In genomic region chr6:42195415-42195814, GRCh38 we compare ENCODE assay signal across 28 cellular contexts. TPM values are rescaled to one million over a fixed set of nuclear protein-coding genes. Genes with fewer than 3 reads are reported as not detected.
A peak's percentile ranks its signal among the peaks of the same experiment; 100 is the strongest.
DNase-seq lines count a peak whose midpoint lies in the region; ATAC-seq, FAIRE-seq and TF ChIP-seq lines count a peak whose summit lies in the region.
"Had no signal": no experiment of that assay in that cellular context is flagged by ENCODE, and none has a peak within 500 bp of the region (broad histone marks: within the 10 kb centered on the region; RNA-seq: fewer than 3 reads in every experiment).

No MANE protein-coding gene starts in this region.

- H3K4me1 Mint-ChIP-seq in CD14-positive monocyte: no peaks in the 10 kb centered on the region

- H3K79me2 ChIP-seq in OCI-LY3 (ENCODE audit: low read length) (no peaks in the 10 kb centered on the region), K562 (ENCODE audit: control insufficient read depth, insufficient read depth, low read length) (no peaks in the 10 kb centered on the region)

- H3K9ac ChIP-seq in OCI-LY3 (ENCODE audit: low read length): no peak overlapping the region
- H3K9ac ChIP-seq in K562 (ENCODE audit: insufficient read depth in 1 of 2, low read depth in 2 of 2, low read length in 2 of 2): no peak overlapping the region

- in situ Hi-C loops in K562 (cut with MboI): no loop called here

- no peak for TF ChIP-seq CTCF in OCI-LY3 (IDR thresholded peaks at IDR 0.05; ENCODE audit: low read depth, low read length)
- no peak for TF ChIP-seq CTCF in K562 (IDR thresholded peaks at IDR 0.05 in 2 of 3, conservative IDR thresholded peaks at IDR 0.05 in 1 of 3; ENCODE audit: insufficient read depth in 2 of 3, low read depth in 1 of 3, low read length in 3 of 3)
- TF ChIP-seq CTCF in CD14-positive monocyte (IDR thresholded peaks at IDR 0.05): no peak

- peak overlapping the region in 1 of 7 donors; percentile 31 for H3K27ac Mint-ChIP-seq in CD14-positive monocyte
- H3K27ac Mint-ChIP-seq: CD4-positive, alpha-beta T cell; T-helper 1 cell treated with Interleukin-12 subunit alpha and Interleukin-12 subunit beta and Interleukin-4 antibody, amounts not matched to agents 30 μg/mL and 1 μg/mL, for 36 hours had no signal

- no peaks in the 10 kb centered on the region for H4K20me1 ChIP-seq in OCI-LY3 (ENCODE audit: insufficient read depth, low read length)
- no peaks in the 10 kb centered on the region for H4K20me1 ChIP-seq in K562 (replicated peaks; ENCODE audit: control insufficient read depth, insufficient read depth, low read length)

- no peak for ATAC-seq in K562
- no peak for ATAC-seq in HG03025 (IDR thresholded peaks at IDR 0.05; ENCODE audit: low FRiP score, unreplicated experiment)
- ATAC-seq: HCT116 had no signal

- peaks cover 17% of the 10 kb centered on the region for H3K36me3 ChIP-seq in OCI-LY3 (replicated peaks; ENCODE audit: low read depth, low read length)
- H3K36me3 ChIP-seq in K562 (ENCODE audit: control insufficient read depth, insufficient read depth, low read length): no peaks in the 10 kb centered on the region
- H3K36me3 ChIP-seq: BE2C had no signal

- H3K4me2 ChIP-seq in OCI-LY3 (ENCODE audit: low read length) (peak overlapping the region; percentile 37), K562 (ENCODE audit: insufficient read depth, low read length) (no peak overlapping the region)

- H3K36me3 Mint-ChIP-seq in CD14-positive monocyte: peaks cover 2 to 8% of the 10 kb centered on the region in 2 donors

- H3K27me3 ChIP-seq in OCI-LY3 (ENCODE audit: low read depth, low read length) (no peaks in the 10 kb centered on the region), K562 (ENCODE audit: control insufficient read depth in 2 of 2, insufficient read depth in 2 of 2, low read length in 2 of 2) (no peaks in the 10 kb centered on the region)
- H3K27me3 ChIP-seq: BE2C had no signal

- no peak for TF ChIP-seq EP300 in K562 (IDR thresholded peaks at IDR 0.05; ENCODE audit: low read length)

- POLR2A ChIA-PET in K562 (lab: Yijun Ruan, JAX): interaction anchor here (0.6 to 1.2 kb wide), 3 partner anchors 10 to 49 kb away, joined by 3 read pairs; no protein-coding TSS in a partner anchor

- peaks cover under 1 to 7% (median 6%) of the 10 kb centered on the region in 7 donors for H3K9me3 Mint-ChIP-seq in CD14-positive monocyte
- H3K9me3 Mint-ChIP-seq: CD4-positive, alpha-beta T cell; T-helper 1 cell treated with Interleukin-12 subunit alpha and Interleukin-12 subunit beta and Interleukin-4 antibody, amounts not matched to agents 30 μg/mL and 1 μg/mL, for 36 hours had no signal

- CTCF ChIA-PET in K562 (lab: Yijun Ruan, JAX; ENCODE audit: low intra/inter-chr PET ratio): no interaction called here

- no peak for TF ChIP-seq POLR2A in K562 (conservative IDR thresholded peaks at IDR 0.05)

- peak overlapping the region; percentile 37 for H3K27ac ChIP-seq in OCI-LY3 (ENCODE audit: low read length)
- H3K27ac ChIP-seq in K562 (ENCODE audit: extremely low read depth, low read depth, low read length): no peak overlapping the region

- intact Hi-C loops in K562 (cut with micrococcal nuclease): loop anchor here (10.0 kb wide), 1 partner anchor 261 kb away; no protein-coding TSS in a partner anchor
- intact Hi-C loops in CD14-positive monocyte (cut with micrococcal nuclease): no loop called here

- peaks cover 0 to 1% (median 0%) of the 10 kb centered on the region in 3 donors for H3K27me3 Mint-ChIP-seq in CD14-positive monocyte (ENCODE audit: low read depth in 3 of 3)
- H3K27me3 Mint-ChIP-seq: CD4-positive, alpha-beta T cell had no signal

- H3K4me1 ChIP-seq in OCI-LY3 (ENCODE audit: low read length) (peaks cover 46% of the 10 kb centered on the region), K562 (replicated peaks in 1 of 2; ENCODE audit: control insufficient read depth in 2 of 2, insufficient read depth in 2 of 2, low read length in 2 of 2) (peaks cover 47 to 63% of the 10 kb centered on the region in 2 experiments)

- no peak overlapping the region for H3K4me3 Mint-ChIP-seq in CD14-positive monocyte
- H3K4me3 Mint-ChIP-seq: CD4-positive, alpha-beta T cell; T-helper 1 cell treated with Interleukin-12 subunit alpha and Interleukin-12 subunit beta and Interleukin-4 antibody, amounts not matched to agents 30 μg/mL and 1 μg/mL, for 36 hours had no signal

- WGBS in K562 (ENCODE audit: insufficient coverage, low coverage, missing lambda C conversion rate): 58% methylated on average over 4 of the region's 4 CpGs

- H2AFZ ChIP-seq in OCI-LY3 (ENCODE audit: low read depth, low read length) (no peak overlapping the region), K562 (ENCODE audit: low read depth, low read length) (no peak overlapping the region)

- H3K4me3 ChIP-seq in OCI-LY3 (ENCODE audit: low read length) (0 out of 2 replicates have a peak overlapping the region, but pooled peaks have one; percentile 5), K562 (no peak overlapping the region)

- no peak for TF ChIP-seq RAD21 in K562 (CRISPR knock-in tag; conservative IDR thresholded peaks at IDR 0.05 in 1 of 2, IDR thresholded peaks at IDR 0.05 in 1 of 2)

- no peak for FAIRE-seq in K562 (lab: Jason Lieb, UNC)
- FAIRE-seq: D721Med had no signal

- DNase-seq in SIG-M5 treated with dmso at 0.1 percent for 504 hours (lab: John Stamatoyannopoulos, UW; ENCODE audit: unreplicated experiment): peak; percentile 19
- DNase-seq in SIG-M5 (lab: John Stamatoyannopoulos, UW): no peak
- peak in 2 of 4 experiments; percentile 27 to 39 for DNase-seq in K562 (ENCODE audit: extremely low read depth in 1 of 4, low spot score in 3 of 4)
- DNase-seq in CD14-positive monocyte (ENCODE audit: low spot score): no peak
- DNase-seq in T-helper 2 cell: no peak
- DNase-seq: 8988T; ACHN; BE2C; CD4-positive, alpha-beta T cell; Kasumi-1; NCI-H1048; NCI-H1417; NCI-H1694; NCI-H2029 treated with DMSO at 0.1 percent for 48 hours; NCI-H2227 treated with DMSO at 0.1 percent for 48 hours; NCI-H526 treated with DMSO at 0.1 percent for 48 hours; Right ventricle myocardium superior had no signal

- BruUV-seq in K562 (replicated peaks; lab: Mats Ljungman, UMichigan): no TSS peak

- H3K9me1 ChIP-seq in K562 (ENCODE audit: control insufficient read depth, insufficient read depth, low read length): no peaks in the 10 kb centered on the region

- H3K9me3 ChIP-seq in OCI-LY3 (ENCODE audit: insufficient read depth, low read length) (no peaks in the 10 kb centered on the region), K562 (replicated peaks; ENCODE audit: control insufficient read depth, insufficient read depth, low read depth, low read length) (peaks cover 4% of the 10 kb centered on the region)
- H3K9me3 ChIP-seq: BE2C had no signal

RNA-seq across cellular contexts. Expression of gene GUCA1B, which starts 0.7 kb away (rescaled TPM):
- 3.9 and 6.5 TPM in 2 replicates for total RNA-seq in K562 (2011; cell fraction: chromatin; rRNA removed; ENCODE audit: low replicate concordance)
- 3.2 and 3.3 TPM in 2 replicates for total RNA-seq in K562 (2011; cell fraction: nucleolus; rRNA removed)
- total RNA-seq in K562 (2011; cell fraction: nucleoplasm; rRNA removed): 5.9 and 7.7 TPM in 2 replicates
- 0.20 and 0.23 TPM in 2 replicates for total RNA-seq in K562 (2014; rRNA removed)
- total RNA-seq in K562 (2014; rRNA removed; fragmentation: Illumina TruSeq; extraction: Trizol): 0.69 and 0.77 TPM in 2 replicates
- 0.34 and 0.51 TPM in 2 replicates for total RNA-seq in K562 (2015; rRNA removed; fragmentation: Illumina TruSeq; extraction: Trizol)
- 0.92 and 0.95 TPM in 2 replicates for total RNA-seq in K562 (2021)
- polyA plus RNA-seq in K562 (2011; rRNA removed): 0.54 and 1.7 TPM in 2 replicates
- polyA plus RNA-seq in K562 (2011; cell fraction: cytosol; rRNA removed): 0.19 and 1.4 TPM in 2 replicates
- polyA plus RNA-seq in K562 (2011; cell fraction: nucleus; rRNA removed): 2.5 and 3.8 TPM in 2 replicates
- 0.40 and 1.4 TPM in 2 replicates for polyA plus RNA-seq in K562 (2012)
- 0.43 and 0.48 TPM in 2 replicates for polyA plus RNA-seq in K562 (2014; fragmentation: Illumina TruSeq; extraction: Trizol)
- not detected for polyA plus RNA-seq in K562 (2014; fragmentation: Nextera tagmentation; extraction: Ambion mirVana)
- polyA plus RNA-seq in K562 (2014; rRNA removed): 0.21 TPM in 1 of 2 replicates, not detected in the other
- 0.60 and 1.3 TPM in 2 replicates for polyA minus RNA-seq in K562 (2011; rRNA and poly(A)+ RNA removed)
- polyA minus RNA-seq in K562 (2011; cell fraction: cytosol; rRNA and poly(A)+ RNA removed): not detected in 2 replicates
- polyA minus RNA-seq in K562 (2011; cell fraction: nucleus; rRNA and poly(A)+ RNA removed): 0.54 and 1.7 TPM in 2 replicates
- polyA plus RNA-seq in CD14-positive monocyte: under 1 TPM in 1 of 2 donors, not detected in 1; 0.20 TPM
- total RNA-seq: G401, H4, HT-29 had no signal

RNA-seq across cellular contexts. Expression of gene MRPS10, which starts 22.2 kb away (rescaled TPM):
- total RNA-seq in K562 (2011; cell fraction: chromatin; rRNA removed; ENCODE audit: low replicate concordance): 25.3 and 53.6 TPM in 2 replicates
- total RNA-seq in K562 (2011; cell fraction: nucleolus; rRNA removed): 17.6 and 18.5 TPM in 2 replicates
- total RNA-seq in K562 (2011; cell fraction: nucleoplasm; rRNA removed): 37.0 and 65.0 TPM in 2 replicates
- total RNA-seq in K562 (2014; rRNA removed) (48.6 and 50.3 TPM in 2 replicates), K562 (2014; rRNA removed; fragmentation: Illumina TruSeq; extraction: Trizol) (93.7 and 106 TPM in 2 replicates), K562 (2015; rRNA removed; fragmentation: Illumina TruSeq; extraction: Trizol) (72.7 and 78.8 TPM in 2 replicates), K562 (2021) (51.1 and 53.7 TPM in 2 replicates)
- polyA plus RNA-seq in K562 (2011; rRNA removed) (57.0 and 102 TPM in 2 replicates), K562 (2014; fragmentation: Illumina TruSeq; extraction: Trizol) (94.8 and 99.9 TPM in 2 replicates), K562 (2014; fragmentation: Nextera tagmentation; extraction: Ambion mirVana) (100 to 1,000 TPM; 126 to 166 TPM), K562 (2014; rRNA removed) (65.9 and 86.5 TPM in 2 replicates), CD14-positive monocyte (10 to 100 TPM; 31.4 to 33.0 TPM)
- 26.0 and 42.1 TPM in 2 replicates for polyA plus RNA-seq in K562 (2011; cell fraction: cytosol; rRNA removed)
- 11.1 and 15.9 TPM in 2 replicates for polyA plus RNA-seq in K562 (2011; cell fraction: nucleus; rRNA removed)
- polyA plus RNA-seq in K562 (2012): 55.9 and 63.4 TPM in 2 replicates
- polyA minus RNA-seq in K562 (2011; rRNA and poly(A)+ RNA removed): 48.2 and 55.1 TPM in 2 replicates
- polyA minus RNA-seq in K562 (2011; cell fraction: cytosol; rRNA and poly(A)+ RNA removed): 13.4 and 24.6 TPM in 2 replicates
- polyA minus RNA-seq in K562 (2011; cell fraction: nucleus; rRNA and poly(A)+ RNA removed): 8.6 and 17.8 TPM in 2 replicates

RNA-seq across cellular contexts. Expression of gene GUCA1A, which starts 22.3 kb away (rescaled TPM):
- total RNA-seq in K562 (2011; cell fraction: chromatin; rRNA removed; ENCODE audit: low replicate concordance): not detected in 2 replicates
- total RNA-seq in K562 (2011; cell fraction: nucleolus; rRNA removed): not detected in 2 replicates
- total RNA-seq in K562 (2011; cell fraction: nucleoplasm; rRNA removed): not detected in 2 replicates
- total RNA-seq in K562 (2014; rRNA removed) (not detected in 2 replicates), K562 (2014; rRNA removed; fragmentation: Illumina TruSeq; extraction: Trizol) (not detected in 2 replicates), K562 (2015; rRNA removed; fragmentation: Illumina TruSeq; extraction: Trizol) (not detected in 2 replicates), K562 (2021) (not detected in 2 replicates)
- polyA plus RNA-seq in K562 (2011; rRNA removed) (not detected in 2 replicates), K562 (2014; fragmentation: Illumina TruSeq; extraction: Trizol) (not detected in 2 replicates), K562 (2014; fragmentation: Nextera tagmentation; extraction: Ambion mirVana) (not detected), K562 (2014; rRNA removed) (not detected in 2 replicates), CD14-positive monocyte (not detected)
- polyA plus RNA-seq in K562 (2011; cell fraction: cytosol; rRNA removed): not detected in 2 replicates
- polyA plus RNA-seq in K562 (2011; cell fraction: nucleus; rRNA removed): not detected in 2 replicates
- polyA plus RNA-seq in K562 (2012): not detected in 2 replicates
- not detected in 2 replicates for polyA minus RNA-seq in K562 (2011; rRNA and poly(A)+ RNA removed)
- polyA minus RNA-seq in K562 (2011; cell fraction: cytosol; rRNA and poly(A)+ RNA removed): not detected in 2 replicates
- not detected in 2 replicates for polyA minus RNA-seq in K562 (2011; cell fraction: nucleus; rRNA and poly(A)+ RNA removed)
- total RNA-seq: CD4-positive, alpha-beta T cell; Daoy; G401; H4; HT-29; M059J; NCI-H460; Right ventricle myocardium superior had no signal

RNA-seq across cellular contexts. Expression of gene C6orf132, which starts 53.0 kb away (rescaled TPM):
- 1.0 and 1.2 TPM in 2 replicates for total RNA-seq in K562 (2011; cell fraction: chromatin; rRNA removed; ENCODE audit: low replicate concordance)
- total RNA-seq in K562 (2011; cell fraction: nucleolus; rRNA removed): 0.53 and 1.0 TPM in 2 replicates
- 1.0 and 2.0 TPM in 2 replicates for total RNA-seq in K562 (2011; cell fraction: nucleoplasm; rRNA removed)
- 0.14 and 0.20 TPM in 2 replicates for total RNA-seq in K562 (2014; rRNA removed)
- 0.16 and 0.18 TPM in 2 replicates for total RNA-seq in K562 (2014; rRNA removed; fragmentation: Illumina TruSeq; extraction: Trizol)
- 0.08 and 0.11 TPM in 2 replicates for total RNA-seq in K562 (2015; rRNA removed; fragmentation: Illumina TruSeq; extraction: Trizol)
- total RNA-seq in K562 (2021): 0.22 and 0.35 TPM in 2 replicates
- 0.20 and 0.21 TPM in 2 replicates for polyA plus RNA-seq in K562 (2011; rRNA removed)
- 0.16 and 0.25 TPM in 2 replicates for polyA plus RNA-seq in K562 (2011; cell fraction: cytosol; rRNA removed)
- 0.20 and 0.33 TPM in 2 replicates for polyA plus RNA-seq in K562 (2011; cell fraction: nucleus; rRNA removed)
- 0.21 and 0.35 TPM in 2 replicates for polyA plus RNA-seq in K562 (2012)
- polyA plus RNA-seq in K562 (2014; fragmentation: Illumina TruSeq; extraction: Trizol): 0.10 TPM in 2 replicates
- under 1 TPM; 0.06 to 0.08 TPM for polyA plus RNA-seq in K562 (2014; fragmentation: Nextera tagmentation; extraction: Ambion mirVana)
- polyA plus RNA-seq in K562 (2014; rRNA removed): 0.16 and 0.26 TPM in 2 replicates
- 0.51 and 0.67 TPM in 2 replicates for polyA minus RNA-seq in K562 (2011; rRNA and poly(A)+ RNA removed)
- polyA minus RNA-seq in K562 (2011; cell fraction: cytosol; rRNA and poly(A)+ RNA removed): 0.19 TPM in 1 of 2 replicates, not detected in the other
- 0.40 and 0.44 TPM in 2 replicates for polyA minus RNA-seq in K562 (2011; cell fraction: nucleus; rRNA and poly(A)+ RNA removed)
- polyA plus RNA-seq in CD14-positive monocyte: not detected
- total RNA-seq: CD4-positive, alpha-beta T cell; Daoy; G401; H4; NCI-H460 had no signal
